23 cellular contexts compared by ENCODE assay signal in genomic region chr3:99681512-99681911, GRCh38. TPM values are rescaled to one million over a fixed set of nuclear protein-coding genes. Genes with fewer than 3 reads are reported as not detected.
A peak's percentile ranks its signal among the peaks of the same experiment; 100 is the strongest.
DNase-seq lines count a peak whose midpoint lies in the region; ATAC-seq and TF ChIP-seq lines count a peak whose summit lies in the region.
"Had no signal": no experiment of that assay in that cellular context is flagged by ENCODE, and none has a peak within 500 bp of the region (broad histone marks: within the 10 kb centered on the region; RNA-seq: fewer than 3 reads in every experiment).

No MANE protein-coding gene starts in this region.

- intact Hi-C loops in MCF 10A (cut with micrococcal nuclease) (no loop called here), breast epithelium (cut with DNase I; ENCODE audit: low total_unique reads) (no loop called here), tibial artery (cut with DNase I; ENCODE audit: low total_unique reads) (no loop called here)

- TF ChIP-seq CTCF in MCF 10A (IDR thresholded peaks at IDR 0.05; ENCODE audit: unreplicated experiment) (no peak), breast epithelium (IDR thresholded peaks at IDR 0.05) (no peak), tibial artery (IDR thresholded peaks at IDR 0.05) (no peak)

- no TSS peak for BruUV-seq in MCF 10A (replicated peaks; lab: Mats Ljungman, UMichigan)

- H3K4me1 ChIP-seq in breast epithelium (peaks cover 0 to 7% of the 10 kb centered on the region in 2 donors), tibial artery (peaks cover 0 to 85% (median 28%) of the 10 kb centered on the region in 4 donors)
- H3K4me1 ChIP-seq: esophagus squamous epithelium had no signal

- H3K9me3 ChIP-seq in breast epithelium (no peaks in the 10 kb centered on the region), tibial artery (no peaks in the 10 kb centered on the region)
- H3K9me3 ChIP-seq: esophagus squamous epithelium, heart right ventricle had no signal

- peaks cover 24% of the 10 kb centered on the region for H3K4me1 Mint-ChIP-seq in MCF 10A (ENCODE audit: insufficient read depth, unreplicated experiment)

- H3K27ac ChIP-seq in breast epithelium (no peak overlapping the region), tibial artery (peak overlapping the region; percentile 61 to 69)
- H3K27ac ChIP-seq: esophagus squamous epithelium, SJCRH30 had no signal

- no peaks in the 10 kb centered on the region for H3K27me3 Mint-ChIP-seq in MCF 10A (ENCODE audit: insufficient read depth, unreplicated experiment)

- POLR2A ChIA-PET in MCF 10A (lab: Yijun Ruan, JAX): interaction anchor here (1.3 kb wide), 1 partner anchor 36 kb away, joined by 3 read pairs; no protein-coding TSS in a partner anchor

- ATAC-seq in HG02678 (IDR thresholded peaks at IDR 0.05; ENCODE audit: unreplicated experiment): peak; percentile 75
- ATAC-seq: activated naive CD4-positive, alpha-beta T cell treated with anti-CD3 and anti-CD28 coated beads, Interleukin-2, amount 50 U/mL, for 72 hours; sciatic nerve had no signal

- CTCF ChIA-PET in MCF 10A (lab: Yijun Ruan, JAX): interaction anchor here (0.6 to 10.5 kb wide), 7 partner anchors 25 to 508 kb away, joined by 3 to 209 read pairs (median 3); partner anchors contain the start of gene COL8A1

- no peaks in the 10 kb centered on the region for H3K36me3 ChIP-seq in breast epithelium
- H3K36me3 ChIP-seq in tibial artery: peaks cover 0 to under 1% (median 0%) of the 10 kb centered on the region in 3 donors
- H3K36me3 ChIP-seq: esophagus squamous epithelium, heart right ventricle, SJCRH30 had no signal

- DNase-seq in MCF 10A (ENCODE audit: unreplicated experiment): no peak
- no peak for DNase-seq in breast epithelium (ENCODE audit: low spot score in 2 of 2)
- DNase-seq in LHCN-M2 (ENCODE audit: low read depth): peak; percentile 43
- no peak for DNase-seq in tibial artery
- DNase-seq in activated T-cell treated with anti-CD3 and anti-CD28 coated beads, Interleukin-2, amount 50 U/mL, for 48 hours: no peak
- no peak for DNase-seq in SHP77 (lab: John Stamatoyannopoulos, UW)
- no peak for DNase-seq in COR-L47 (lab: John Stamatoyannopoulos, UW)
- DNase-seq: activated CD4-positive, alpha-beta T cell treated with anti-CD3 and anti-CD28 coated beads for 4 hours; esophagus squamous epithelium; GOT3; heart right ventricle; islet precursor cell; Kasumi-1; midbrain; NCI-H1417 treated with DMSO at 0.1 percent for 48 hours; OCI-M1; stimulated activated CD4-positive, alpha-beta T cell treated with anti-CD3 and anti-CD28 coated beads, Interleukin-2, amount 100 ng/mL, for 48 hours; T1000; trophoblast cell had no signal

- peak overlapping the region; percentile 44 for H3K27ac Mint-ChIP-seq in MCF 10A (ENCODE audit: low read depth, unreplicated experiment)
- H3K27ac Mint-ChIP-seq: activated naive CD4-positive, alpha-beta T cell treated with anti-CD3 and anti-CD28 coated beads, Interleukin-2, amount 50 U/mL, for 72 hours had no signal

- H3K4me3 Mint-ChIP-seq in MCF 10A (ENCODE audit: unreplicated experiment): no peak overlapping the region

- H3K27me3 ChIP-seq in breast epithelium: no peaks in the 10 kb centered on the region
- H3K27me3 ChIP-seq in tibial artery: no peaks in the 10 kb centered on the region
- H3K27me3 ChIP-seq: esophagus squamous epithelium, SJCRH30 had no signal

- H3K36me3 Mint-ChIP-seq in MCF 10A (ENCODE audit: insufficient read depth, unreplicated experiment): peaks cover 7% of the 10 kb centered on the region
- H3K36me3 Mint-ChIP-seq: activated naive CD4-positive, alpha-beta T cell treated with anti-CD3 and anti-CD28 coated beads, Interleukin-2, amount 50 U/mL, for 72 hours had no signal

- no peaks in the 10 kb centered on the region for H3K9me3 Mint-ChIP-seq in MCF 10A (ENCODE audit: unreplicated experiment)
- H3K9me3 Mint-ChIP-seq: activated naive CD4-positive, alpha-beta T cell treated with anti-CD3 and anti-CD28 coated beads, Interleukin-2, amount 50 U/mL, for 72 hours had no signal

- TF ChIP-seq POLR2A in breast epithelium (IDR thresholded peaks at IDR 0.05): no peak

- H3K4me3 ChIP-seq in breast epithelium (no peak overlapping the region), tibial artery (no peak overlapping the region)
- H3K4me3 ChIP-seq: esophagus squamous epithelium, heart right ventricle, SJCRH30 had no signal

RNA-seq across cellular contexts. Expression of gene COL8A1, which starts 43.1 kb away (rescaled TPM):
- total RNA-seq in MCF 10A (2022) (29.1 and 112 TPM in 2 replicates), breast epithelium (10 to 100 TPM in 2 of 3 donors, 1 to 10 TPM in 1; 9.2 to 43.6 (median 13.6) TPM), LHCN-M2 (2014; rRNA removed) (86.6 and 102 TPM in 2 replicates)
- 363 TPM for polyA plus RNA-seq in LHCN-M2 (2012)

Comparison
In these comparisons a context has a peak if more than half of its experiments do, and no peak if none do; other contexts are left out.
1. H3K27ac ChIP-seq: peak in tibial artery (2 of 2); none in breast epithelium (0 of 2).